23 cellular contexts compared by ENCODE assay signal in genomic region chr12:18965210-18965609, GRCh38.
"Had no signal": no experiment of that assay in that cellular context is flagged by ENCODE, and none has a peak within 500 bp of the region (broad histone marks: within the 10 kb centered on the region; RNA-seq: fewer than 3 reads in every experiment).

No MANE protein-coding gene starts in this region.

- ATAC-seq: activated CD4-positive, alpha-beta T cell treated with anti-CD3 and anti-CD28 coated beads for 36 hours; activated CD8-positive, alpha-beta memory T cell treated with anti-CD3 and anti-CD28 coated beads, Interleukin-2, amount 10 ng/mL, durations not matched to agents 7 days and 5 days; activated CD8-positive, alpha-beta T cell treated with anti-CD3 and anti-CD28 coated beads, Interleukin-2, amount 10 ng/mL, durations not matched to agents 7 days and 5 days; activated naive CD4-positive, alpha-beta T cell treated with anti-CD3 and anti-CD28 coated beads, Interleukin-2, amount 50 U/mL, for 72 hours; activated T-cell treated with anti-CD3 and anti-CD28 coated beads, Interleukin-2, amount 50 U/mL, for 72 hours; foreskin keratinocyte; heart right ventricle; left ventricle myocardium superior; sciatic nerve; stimulated activated effector memory CD8-positive, alpha-beta T cell treated with anti-CD3 and anti-CD28 coated beads, Interleukin-12 subunit alpha, Interleukin-12 subunit beta, amount 100 ng/mL, for 72 hours had no signal

- H3K4me1 ChIP-seq: foreskin keratinocyte, heart right ventricle had no signal

- H3K4me3 ChIP-seq: esophagus muscularis mucosa, heart right ventricle, skin epidermis, thoracic aorta had no signal

- FAIRE-seq: bronchial epithelial cell had no signal

- H3K9me3 ChIP-seq: esophagus muscularis mucosa, thoracic aorta had no signal

- H3K27me3 ChIP-seq: esophagus muscularis mucosa, heart right ventricle had no signal

- H3K27ac ChIP-seq: esophagus muscularis mucosa, foreskin keratinocyte, heart right ventricle, skin epidermis, thoracic aorta had no signal

- DNase-seq: activated B cell treated with CpG ODN at 0.5 μM for 24 hours; activated CD4-positive, alpha-beta T cell treated with anti-CD3 and anti-CD28 coated beads for 36 hours; activated CD8-positive, alpha-beta memory T cell treated with anti-CD3 and anti-CD28 coated beads, Interleukin-2, amount 10 ng/mL, durations not matched to agents 7 days and 5 days; activated CD8-positive, alpha-beta T cell treated with anti-CD3 and anti-CD28 coated beads, Interleukin-2, amount 10 ng/mL, durations not matched to agents 7 days and 5 days; activated naive CD4-positive, alpha-beta T cell; activated T-cell treated with anti-CD3 and anti-CD28 coated beads for 4 hours; activated T-cell treated with anti-CD3 and anti-CD28 coated beads, Interleukin-2, amount 50 U/mL, for 72 hours; endodermal cell; foreskin keratinocyte; heart right ventricle; left ventricle myocardium superior; naive B cell; nephron progenitor cell; stimulated activated CD4-positive, alpha-beta T cell treated with anti-CD3 and anti-CD28 coated beads, Interleukin-12 subunit alpha, Interleukin-12 subunit beta, amount 100 ng/mL, for 4 hours; stimulated activated CD4-positive, alpha-beta T cell treated with anti-CD3 and anti-CD28 coated beads, Interleukin-4, amount 100 ng/mL, for 24 hours; T-helper 2 cell had no signal

- H3K36me3 ChIP-seq: esophagus muscularis mucosa, heart right ventricle, thoracic aorta had no signal
